In genomic region chr5:131281868-131282234, GRCh38 we compare ENCODE assay signal across 11 cellular contexts. TPM values are rescaled to one million over a fixed set of nuclear protein-coding genes. Genes with fewer than 3 reads are reported as not detected.
A peak's percentile ranks its signal among the peaks of the same experiment; 100 is the strongest.
DNase-seq lines count a peak whose midpoint lies in the region; ATAC-seq and TF ChIP-seq lines count a peak whose summit lies in the region.
"Had no signal": no experiment of that assay in that cellular context is flagged by ENCODE, and none has a peak within 500 bp of the region (broad histone marks: within the 10 kb centered on the region; RNA-seq: fewer than 3 reads in every experiment).

No MANE protein-coding gene starts in this region.

- no peak for ATAC-seq in activated CD8-positive, alpha-beta T cell treated with anti-CD3 and anti-CD28 coated beads for 36 hours
- peak; percentile 18 for ATAC-seq in left lobe of liver
- ATAC-seq in stimulated activated naive CD8-positive, alpha-beta T cell treated with anti-CD3 and anti-CD28 coated beads, Interleukin-15, amount 100 ng/mL, for 72 hours: no peak
- ATAC-seq in HG03135 (IDR thresholded peaks at IDR 0.05; ENCODE audit: unreplicated experiment): no peak
- ATAC-seq: psoas muscle had no signal

- TF ChIP-seq CTCF in activated CD8-positive, alpha-beta T cell treated with anti-CD3 and anti-CD28 coated beads for 36 hours (IDR thresholded peaks at IDR 0.05): no peak
- no peak for TF ChIP-seq CTCF in left ventricle myocardium inferior (IDR thresholded peaks at IDR 0.05; ENCODE audit: borderline replicate concordance)

- H3K4me1 Mint-ChIP-seq in activated CD4-positive, alpha-beta T cell treated with anti-CD3 and anti-CD28 coated beads, Interleukin-2, amount 10 ng/mL, durations not matched to agents 24 days and 14 days: peaks cover 74% of the 10 kb centered on the region
- peaks cover 85% of the 10 kb centered on the region for H3K4me1 Mint-ChIP-seq in activated CD8-positive, alpha-beta T cell treated with anti-CD3 and anti-CD28 coated beads for 36 hours (ENCODE audit: low read depth)
- peaks cover 82% of the 10 kb centered on the region for H3K4me1 Mint-ChIP-seq in stimulated activated naive CD8-positive, alpha-beta T cell treated with anti-CD3 and anti-CD28 coated beads, Interleukin-15, amount 100 ng/mL, for 72 hours

- no peaks in the 10 kb centered on the region for H3K27me3 ChIP-seq in left ventricle myocardium inferior (ENCODE audit: low read depth)
- H3K27me3 ChIP-seq: esophagus muscularis mucosa had no signal

- no peaks in the 10 kb centered on the region for H3K36me3 ChIP-seq in left ventricle myocardium inferior
- H3K36me3 ChIP-seq: esophagus muscularis mucosa had no signal

- H3K27me3 Mint-ChIP-seq in activated CD4-positive, alpha-beta T cell treated with anti-CD3 and anti-CD28 coated beads, Interleukin-2, amount 10 ng/mL, durations not matched to agents 24 days and 14 days: no peaks in the 10 kb centered on the region
- H3K27me3 Mint-ChIP-seq in activated CD8-positive, alpha-beta T cell treated with anti-CD3 and anti-CD28 coated beads for 36 hours: no peaks in the 10 kb centered on the region
- no peaks in the 10 kb centered on the region for H3K27me3 Mint-ChIP-seq in stimulated activated naive CD8-positive, alpha-beta T cell treated with anti-CD3 and anti-CD28 coated beads, Interleukin-15, amount 100 ng/mL, for 72 hours

- peaks cover 49% of the 10 kb centered on the region for H3K36me3 Mint-ChIP-seq in activated CD4-positive, alpha-beta T cell treated with anti-CD3 and anti-CD28 coated beads, Interleukin-2, amount 10 ng/mL, durations not matched to agents 24 days and 14 days (ENCODE audit: low read depth)
- H3K36me3 Mint-ChIP-seq in activated CD8-positive, alpha-beta T cell treated with anti-CD3 and anti-CD28 coated beads for 36 hours (ENCODE audit: low read depth): peaks cover 62% of the 10 kb centered on the region

- no peak overlapping the region for H3K4me3 ChIP-seq in left ventricle myocardium inferior
- H3K4me3 ChIP-seq: esophagus muscularis mucosa, psoas muscle had no signal

- intact Hi-C loops in activated CD4-positive, alpha-beta T cell treated with anti-CD3 and anti-CD28 coated beads, Interleukin-2, amount 10 ng/mL, durations not matched to agents 24 days and 14 days (cut with micrococcal nuclease): loop anchor here (1.0 to 10.0 kb wide), 7 partner anchors 7 to 253 kb away; no protein-coding TSS in a partner anchor
- intact Hi-C loops in activated CD8-positive, alpha-beta T cell treated with anti-CD3 and anti-CD28 coated beads for 36 hours (cut with micrococcal nuclease): loop anchor here (2.0 kb wide), 1 partner anchor 101 kb away; no protein-coding TSS in a partner anchor
- intact Hi-C loops in left ventricle myocardium inferior (cut with micrococcal nuclease): no loop called here

- peak overlapping the region; percentile 87 for H3K4me3 Mint-ChIP-seq in activated CD4-positive, alpha-beta T cell treated with anti-CD3 and anti-CD28 coated beads, Interleukin-2, amount 10 ng/mL, durations not matched to agents 24 days and 14 days
- H3K4me3 Mint-ChIP-seq in activated CD8-positive, alpha-beta T cell treated with anti-CD3 and anti-CD28 coated beads for 36 hours: peak overlapping the region; percentile 74
- peak overlapping the region; percentile 69 to 89 for H3K4me3 Mint-ChIP-seq in stimulated activated naive CD8-positive, alpha-beta T cell treated with anti-CD3 and anti-CD28 coated beads, Interleukin-15, amount 100 ng/mL, for 72 hours

- no peaks in the 10 kb centered on the region for H3K9me3 Mint-ChIP-seq in activated CD4-positive, alpha-beta T cell treated with anti-CD3 and anti-CD28 coated beads, Interleukin-2, amount 10 ng/mL, durations not matched to agents 24 days and 14 days
- peaks cover 2% of the 10 kb centered on the region for H3K9me3 Mint-ChIP-seq in activated CD8-positive, alpha-beta T cell treated with anti-CD3 and anti-CD28 coated beads for 36 hours
- H3K9me3 Mint-ChIP-seq in stimulated activated naive CD8-positive, alpha-beta T cell treated with anti-CD3 and anti-CD28 coated beads, Interleukin-15, amount 100 ng/mL, for 72 hours: no peaks in the 10 kb centered on the region

- CTCF ChIA-PET in activated CD8-positive, alpha-beta T cell treated with anti-CD3 and anti-CD28 coated beads for 36 hours (lab: Charles Lee): interaction anchor here (3.3 kb wide), 1 partner anchor 16 kb away, joined by 22 read pairs; no protein-coding TSS in a partner anchor

- H3K27ac ChIP-seq in left ventricle myocardium inferior (replicated peaks): no peak overlapping the region
- H3K27ac ChIP-seq: esophagus muscularis mucosa, psoas muscle had no signal

- peak overlapping the region; percentile 91 for H3K27ac Mint-ChIP-seq in activated CD4-positive, alpha-beta T cell treated with anti-CD3 and anti-CD28 coated beads, Interleukin-2, amount 10 ng/mL, durations not matched to agents 24 days and 14 days
- peak overlapping the region; percentile 98 for H3K27ac Mint-ChIP-seq in activated CD8-positive, alpha-beta T cell treated with anti-CD3 and anti-CD28 coated beads for 36 hours
- peak overlapping the region; percentile 94 to 98 for H3K27ac Mint-ChIP-seq in stimulated activated naive CD8-positive, alpha-beta T cell treated with anti-CD3 and anti-CD28 coated beads, Interleukin-15, amount 100 ng/mL, for 72 hours

- peaks cover 27% of the 10 kb centered on the region for H3K4me1 ChIP-seq in left ventricle myocardium inferior

- POLR2A ChIA-PET in activated CD8-positive, alpha-beta T cell treated with anti-CD3 and anti-CD28 coated beads for 36 hours (lab: Charles Lee): interaction anchor here (0.6 to 3.8 kb wide), 6 partner anchors 9 to 101 kb away, joined by 3 to 33 read pairs (median 8); partner anchors contain the start of gene CDC42SE2

- no peaks in the 10 kb centered on the region for H3K9me3 ChIP-seq in left ventricle myocardium inferior (replicated peaks)
- H3K9me3 ChIP-seq: esophagus muscularis mucosa, psoas muscle had no signal

- DNase-seq in activated CD4-positive, alpha-beta T cell treated with anti-CD3 and anti-CD28 coated beads, Interleukin-2, amount 10 ng/mL, durations not matched to agents 24 days and 14 days: no peak
- no peak for DNase-seq in activated CD4-positive, alpha-beta T cell treated with anti-CD3 and anti-CD28 coated beads, Interleukin-2, amount 50 U/mL, for 48 hours
- DNase-seq in activated CD8-positive, alpha-beta T cell treated with anti-CD3 and anti-CD28 coated beads for 36 hours: no peak
- DNase-seq in left lobe of liver (ENCODE audit: low spot score) (no peak), NCI-H226 (no peak), left ventricle myocardium inferior (no peak)
- no peak for DNase-seq in stimulated activated naive CD8-positive, alpha-beta T cell treated with anti-CD3 and anti-CD28 coated beads, Interleukin-15, amount 100 ng/mL, for 72 hours
- DNase-seq: NCI-H187, psoas muscle had no signal

RNA-seq across cellular contexts. Expression of gene CDC42SE2, which starts 18.0 kb away (rescaled TPM):
- total RNA-seq in activated CD4-positive, alpha-beta T cell treated with anti-CD3 and anti-CD28 coated beads, Interleukin-2, amount 10 ng/mL, durations not matched to agents 24 days and 14 days: 96.2 and 99.0 TPM in 2 replicates
- total RNA-seq in activated CD8-positive, alpha-beta T cell treated with anti-CD3 and anti-CD28 coated beads for 36 hours: 100 to 1,000 TPM; 100 to 102 TPM
- total RNA-seq in left lobe of liver (9.9 TPM), left ventricle myocardium inferior (10.3 TPM)
